8 cellular contexts compared by ENCODE assay signal in genomic region chr5:131640043-131640856, GRCh38. TPM values are rescaled to one million over a fixed set of nuclear protein-coding genes. Genes with fewer than 3 reads are reported as not detected.
DNase-seq lines count a peak whose midpoint lies in the region; ATAC-seq and TF ChIP-seq lines count a peak whose summit lies in the region.

No MANE protein-coding gene starts in this region.

- no peaks in the 10 kb centered on the region for H3K27me3 ChIP-seq in adipocyte (replicated peaks; ENCODE audit: control insufficient read depth, insufficient read depth, low read length)
- H3K27me3 ChIP-seq in thyroid gland, result no peaks in the 10 kb centered on the region

- no peak overlapping the region for H3K27ac ChIP-seq in thyroid gland

- intact Hi-C loops in thyroid gland (cut with DNase I), result no loop called here

- H3K9me3 ChIP-seq in adipocyte (ENCODE audit: control insufficient read depth, low read length) (no peaks in the 10 kb centered on the region), thyroid gland (no peaks in the 10 kb centered on the region)

- no peak overlapping the region for H3K4me3 ChIP-seq in adipocyte (ENCODE audit: low read length)
- H3K4me3 ChIP-seq in thyroid gland (replicated peaks in 1 of 3), result no peak overlapping the region

- DNase-seq in NCI-H82 treated with DMSO at 0.1 percent for 48 hours (lab: John Stamatoyannopoulos, UW; ENCODE audit: unreplicated experiment), result peak; percentile 18
- DNase-seq in adipocyte (ENCODE audit: low read depth), result peak; percentile 9
- DNase-seq in stimulated activated CD4-positive, alpha-beta T cell treated with anti-CD3 and anti-CD28 coated beads, TNF-alpha, amount 100 ng/mL, for 1 hour (ENCODE audit: low read depth in 3 of 3, low spot score in 1 of 3), result peak in 2 of 3 donors; percentile 18 to 40
- DNase-seq in thyroid gland, result no peak
- DNase-seq in NOMO-1 treated with DMSO at 0.1 percent for 48 hours (lab: John Stamatoyannopoulos, UW; ENCODE audit: unreplicated experiment), result no peak
- DNase-seq in DMS79 (lab: John Stamatoyannopoulos, UW), result no peak

- H3K36me3 ChIP-seq in adipocyte (ENCODE audit: control insufficient read depth, insufficient read depth, low read length, severe bottlenecking) (peaks cover 37% of the 10 kb centered on the region), thyroid gland (peaks cover 0 to 6% of the 10 kb centered on the region in 2 donors)

- TF ChIP-seq CTCF in thyroid gland (IDR thresholded peaks at IDR 0.05), result no peak

- no peak for TF ChIP-seq POLR2A in thyroid gland (IDR thresholded peaks at IDR 0.05)

- H3K9ac ChIP-seq in adipocyte (ENCODE audit: low read length), result no peak overlapping the region

- H3K4me1 ChIP-seq in adipocyte (ENCODE audit: control insufficient read depth, insufficient read depth, low read length) (peaks cover 15% of the 10 kb centered on the region), thyroid gland (peaks cover 0 to 8% of the 10 kb centered on the region in 2 donors)

- ATAC-seq in GM19351 (IDR thresholded peaks at IDR 0.05; ENCODE audit: unreplicated experiment), result peak; percentile 70
- ATAC-seq in HG03196 (IDR thresholded peaks at IDR 0.05; ENCODE audit: unreplicated experiment), result no peak

- WGBS in thyroid gland, 2 donors, result 80 to 81% methylated on average over 5 of the region's 5 CpGs

RNA-seq across cellular contexts. Expression of gene RAPGEF6, which starts 5.2 kb away (rescaled TPM):
- 10 to 100 TPM; 20.2 to 36.4 (median 25.2) TPM for total RNA-seq in thyroid gland

Comparison
In these comparisons a context has a peak if more than half of its experiments do, and no peak if none do; other contexts are left out.
1. DNase-seq: peak in NCI-H82 treated with DMSO at 0.1 percent for 48 hours (single experiment), adipocyte (single experiment) and stimulated activated CD4-positive, alpha-beta T cell treated with anti-CD3 and anti-CD28 coated beads, TNF-alpha, amount 100 ng/mL, for 1 hour (2 of 3); none in thyroid gland (0 of 2), NOMO-1 treated with DMSO at 0.1 percent for 48 hours (single experiment) and DMS79 (single experiment).